19 cellular contexts compared by ENCODE assay signal in genomic region chr7:87735360-87735759, GRCh38.
"Had no signal": no experiment of that assay in that cellular context is flagged by ENCODE, and none has a peak within 500 bp of the region (broad histone marks: within the 10 kb centered on the region; RNA-seq: fewer than 3 reads in every experiment).

No MANE protein-coding gene starts in this region.

- H3K4me1 Mint-ChIP-seq: activated naive CD8-positive, alpha-beta T cell treated with anti-CD3 and anti-CD28 coated beads for 36 hours; neural progenitor cell; stimulated activated memory B cell treated with anti-CD40 and anti-IgM and Interleukin-4, amounts not matched to agents 10 μg/mL and 1 μg/mL and 100 μg/mL, for 72 hours; T-cell had no signal

- H3K27ac ChIP-seq: ascending aorta, neural progenitor cell, right lobe of liver, SJSA1, spleen, VCaP had no signal

- ATAC-seq: activated T-cell treated with anti-CD3 and anti-CD28 coated beads, Interleukin-2, amount 50 U/mL, for 4 hours; effector memory CD8-positive, alpha-beta T cell; right lobe of liver; stimulated activated memory B cell treated with anti-CD40 and anti-IgM and Interleukin-4, amounts not matched to agents 10 μg/mL and 1 μg/mL and 100 μg/mL, for 72 hours; T-cell had no signal

- H3K27me3 Mint-ChIP-seq: activated CD4-positive, alpha-beta memory T cell treated with anti-CD3 and anti-CD28 coated beads for 36 hours; activated naive CD8-positive, alpha-beta T cell treated with anti-CD3 and anti-CD28 coated beads for 36 hours; effector memory CD8-positive, alpha-beta T cell; stimulated activated memory B cell treated with anti-CD40 and anti-IgM and Interleukin-4, amounts not matched to agents 10 μg/mL and 1 μg/mL and 100 μg/mL, for 72 hours; T-cell; type B pancreatic cell had no signal

- H3K4me3 Mint-ChIP-seq: activated CD4-positive, alpha-beta memory T cell treated with anti-CD3 and anti-CD28 coated beads for 36 hours; activated naive CD8-positive, alpha-beta T cell treated with anti-CD3 and anti-CD28 coated beads for 36 hours; activated T-cell treated with anti-CD3 and anti-CD28 coated beads, Interleukin-2, amount 50 U/mL, for 4 hours; effector memory CD8-positive, alpha-beta T cell; neural progenitor cell; stimulated activated memory B cell treated with anti-CD40 and anti-IgM and Interleukin-4, amounts not matched to agents 10 μg/mL and 1 μg/mL and 100 μg/mL, for 72 hours; T-cell; type B pancreatic cell had no signal

- H3K4me1 ChIP-seq: ascending aorta, right lobe of liver, SJSA1, spleen had no signal

- H3K4me2 ChIP-seq: neural progenitor cell had no signal

- DNase-seq: activated CD4-positive, alpha-beta memory T cell treated with anti-CD3 and anti-CD28 coated beads for 36 hours; activated gamma-delta T cell treated with Interleukin-2 at 50 U/mL for 16 hours; activated naive CD8-positive, alpha-beta T cell treated with anti-CD3 and anti-CD28 coated beads for 36 hours; activated T-cell treated with anti-CD3 and anti-CD28 coated beads, Interleukin-2, amount 50 U/mL, for 4 hours; central memory CD4-positive, alpha-beta T cell; effector memory CD8-positive, alpha-beta T cell; erythroblast; foreskin melanocyte; kidney; right lobe of liver; spleen; stimulated activated CD4-positive, alpha-beta T cell treated with anti-CD3 and anti-CD28 coated beads, Interleukin-1b, Interleukin-23, amount 100 ng/mL, for 48 hours; T-cell had no signal

- H3K9me3 ChIP-seq: ascending aorta, right lobe of liver, SJSA1 had no signal

- H3K36me3 Mint-ChIP-seq: activated CD4-positive, alpha-beta memory T cell treated with anti-CD3 and anti-CD28 coated beads for 36 hours; activated naive CD8-positive, alpha-beta T cell treated with anti-CD3 and anti-CD28 coated beads for 36 hours; neural progenitor cell; stimulated activated memory B cell treated with anti-CD40 and anti-IgM and Interleukin-4, amounts not matched to agents 10 μg/mL and 1 μg/mL and 100 μg/mL, for 72 hours; T-cell; type B pancreatic cell had no signal

- H2AFZ ChIP-seq: neural progenitor cell had no signal

- H3K36me3 ChIP-seq: ascending aorta, neural progenitor cell, right lobe of liver, SJSA1, spleen had no signal

- H3K4me3 ChIP-seq: ascending aorta, neural progenitor cell, right lobe of liver, SJSA1, spleen had no signal

- H3K9me3 Mint-ChIP-seq: neural progenitor cell, type B pancreatic cell had no signal

- FAIRE-seq: kidney had no signal

- H3K27ac Mint-ChIP-seq: activated CD4-positive, alpha-beta memory T cell treated with anti-CD3 and anti-CD28 coated beads for 36 hours; activated naive CD8-positive, alpha-beta T cell treated with anti-CD3 and anti-CD28 coated beads for 36 hours; effector memory CD8-positive, alpha-beta T cell; neural progenitor cell; stimulated activated memory B cell treated with anti-CD40 and anti-IgM and Interleukin-4, amounts not matched to agents 10 μg/mL and 1 μg/mL and 100 μg/mL, for 72 hours; T-cell; type B pancreatic cell had no signal

- H3K27me3 ChIP-seq: ascending aorta, neural progenitor cell, right lobe of liver, SJSA1, spleen had no signal
